Comparison of ENCODE assay signal across 26 cellular contexts in the genomic region with DNA sequence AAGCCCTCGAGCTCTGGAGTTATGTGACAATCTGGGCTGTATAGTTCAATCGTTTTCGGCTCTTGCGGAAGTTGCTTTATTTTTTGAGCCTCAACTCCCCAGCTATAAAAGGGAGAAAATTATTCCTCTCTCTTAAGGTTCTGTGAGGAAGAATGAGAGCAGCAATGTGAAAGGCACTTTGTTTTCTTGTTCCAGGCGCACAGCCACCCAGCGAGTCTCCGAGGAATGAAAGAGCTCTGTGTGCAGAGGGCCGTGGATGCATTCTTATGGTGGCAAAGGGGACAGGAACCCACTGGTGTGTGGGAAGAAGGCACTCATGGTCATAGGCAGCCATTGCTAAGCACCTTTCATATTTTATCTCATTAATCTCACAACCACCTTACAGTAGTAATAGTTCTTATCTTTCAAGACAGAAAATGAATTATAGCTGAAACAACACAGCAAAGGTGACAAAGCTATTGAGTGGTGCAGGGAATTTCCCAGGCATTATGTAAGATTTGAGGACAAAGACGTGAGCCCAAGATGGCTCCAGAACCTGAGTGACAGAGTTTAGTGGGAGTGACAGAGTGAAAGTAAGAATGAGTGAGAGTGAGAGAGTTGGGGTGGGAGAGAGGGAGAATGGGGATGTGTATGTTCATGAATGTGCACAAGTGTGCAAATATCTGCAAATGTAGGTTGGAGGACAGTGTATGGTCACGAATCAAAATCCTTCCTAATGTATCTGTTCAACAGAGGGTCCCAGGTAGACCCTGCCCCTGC. TPM values are rescaled to one million over a fixed set of nuclear protein-coding genes. Genes with fewer than 3 reads are reported as not detected.
A peak's percentile ranks its signal among the peaks of the same experiment; 100 is the strongest.
DNase-seq lines count a peak whose midpoint lies in the region; ATAC-seq and TF ChIP-seq lines count a peak whose summit lies in the region.
"Had no signal": no experiment of that assay in that cellular context is flagged by ENCODE, and none has a peak within 500 bp of the region (broad histone marks: within the 10 kb centered on the region; RNA-seq: fewer than 3 reads in every experiment).

No MANE protein-coding gene starts in this region.

- ATAC-seq in heart right ventricle (peak in 2 of 8 donors; percentile 33 to 37), WTC11 (no peak)

- H3K36me3 ChIP-seq in heart right ventricle, result peaks cover 0 to 9% (median 0%) of the 10 kb centered on the region in 9 donors
- H3K36me3 ChIP-seq: brain microvascular endothelial cell had no signal

- H3K27me3 Mint-ChIP-seq in WTC11 (ENCODE audit: low read depth), result no peaks in the 10 kb centered on the region; the same call in 1 of the 2 replicates
- H3K27me3 Mint-ChIP-seq: activated naive CD8-positive, alpha-beta T cell treated with anti-CD3 and anti-CD28 coated beads, Interleukin-2, amount 10 ng/mL, durations not matched to agents 7 days and 5 days; dendritic cell treated with granulocyte-macrophage colony-stimulating factor and Interleukin-4, amounts not matched to agents 40 ng/mL and 50 ng/mL, for 4 days had no signal

- POLR2A ChIA-PET in WTC11 (lab: Charles Lee), result no interaction called here

- H3K36me3 Mint-ChIP-seq in WTC11, result no peaks in the 10 kb centered on the region
- H3K36me3 Mint-ChIP-seq: activated CD4-positive, alpha-beta memory T cell treated with anti-CD3 and anti-CD28 coated beads for 36 hours had no signal

- peaks cover 4% of the 10 kb centered on the region; the same call in 1 of the 2 replicates for H3K9me3 Mint-ChIP-seq in WTC11
- H3K9me3 Mint-ChIP-seq: activated CD4-positive, alpha-beta memory T cell treated with anti-CD3 and anti-CD28 coated beads for 36 hours; activated naive CD8-positive, alpha-beta T cell treated with anti-CD3 and anti-CD28 coated beads, Interleukin-2, amount 10 ng/mL, durations not matched to agents 7 days and 5 days; activated T-helper 2 cell treated with anti-CD3 and anti-CD28 coated beads, Interferon-gamma antibody, Interleukin-2, Interleukin-4, amounts not matched to agents 10 μg/mL and 5 μg/mL and 100 μg/mL, durations not matched to agents 14 hours and 24 hours and 36 hours; dendritic cell treated with granulocyte-macrophage colony-stimulating factor and Interleukin-4, amounts not matched to agents 40 ng/mL and 50 ng/mL, for 4 days had no signal

- no peak overlapping the region for H3K4me3 ChIP-seq in heart right ventricle

- H3K27ac ChIP-seq in heart right ventricle, result peak overlapping the region in 6 of 10 donors; percentile 38 to 92 (median 90)
- H3K27ac ChIP-seq: brain microvascular endothelial cell had no signal

- TF ChIP-seq CTCF in heart right ventricle (IDR thresholded peaks at IDR 0.05) (no peak), WTC11 (IDR thresholded peaks at IDR 0.05) (no peak)

- intact Hi-C loops in heart right ventricle (cut with DNase I), result no loop called here
- intact Hi-C loops in cardiac septum (cut with DNase I), result no loop called here

- H3K4me1 ChIP-seq in heart right ventricle, result peaks cover 0 to 81% (median 36%) of the 10 kb centered on the region in 9 donors

- 83 to 84% methylated on average over 10 of the region's 10 CpGs for WGBS in heart right ventricle, 2 donors

- H3K27me3 ChIP-seq in heart right ventricle, result peaks cover 0 to 5% (median 0%) of the 10 kb centered on the region in 7 donors
- H3K27me3 ChIP-seq: brain microvascular endothelial cell had no signal

- H3K27ac Mint-ChIP-seq in WTC11, result no peak overlapping the region
- H3K27ac Mint-ChIP-seq: activated CD4-positive, alpha-beta memory T cell treated with anti-CD3 and anti-CD28 coated beads for 36 hours; activated naive CD8-positive, alpha-beta T cell treated with anti-CD3 and anti-CD28 coated beads, Interleukin-2, amount 10 ng/mL, durations not matched to agents 7 days and 5 days; activated T-helper 2 cell treated with anti-CD3 and anti-CD28 coated beads, Interferon-gamma antibody, Interleukin-2, Interleukin-4, amounts not matched to agents 10 μg/mL and 5 μg/mL and 100 μg/mL, durations not matched to agents 14 hours and 24 hours and 36 hours; dendritic cell treated with granulocyte-macrophage colony-stimulating factor and Interleukin-4, amounts not matched to agents 40 ng/mL and 50 ng/mL, for 4 days had no signal

- DNase-seq in heart right ventricle (no peak), cardiac septum (ENCODE audit: low spot score) (no peak), cerebellar cortex (ENCODE audit: low spot score) (peak; percentile 13), midbrain (lab: John Stamatoyannopoulos, UW) (peak; percentile 86), superior temporal gyrus (ENCODE audit: extremely low spot score) (peak; percentile 92), WTC11 (ENCODE audit: low spot score) (no peak), NCI-H226 (no peak), NCI-H510A treated with DMSO at 0.1 percent for 48 hours (lab: John Stamatoyannopoulos, UW) (no peak)
- DNase-seq: activated CD4-positive, alpha-beta memory T cell treated with anti-CD3 and anti-CD28 coated beads for 36 hours; activated CD4-positive, CD25-positive, alpha-beta regulatory T cell; activated CD8-positive, alpha-beta memory T cell treated with anti-CD3 and anti-CD28 coated beads, Interleukin-2, amount 50 U/mL, for 48 hours; activated naive CD8-positive, alpha-beta T cell treated with anti-CD3 and anti-CD28 coated beads, Interleukin-2, amount 10 ng/mL, durations not matched to agents 7 days and 5 days; AML-193; brain microvascular endothelial cell; COR-L47; glutamatergic neuron; GOT3; NCI-H1105 treated with DMSO at 0.1 percent for 48 hours; NCI-H2081; SHP77; small intestine; stimulated activated CD4-positive, alpha-beta T cell treated with anti-CD3 and anti-CD28 coated beads, Interleukin-2, amount 100 ng/mL, for 24 hours had no signal

- CTCF ChIA-PET in WTC11 (lab: Charles Lee), result interaction anchor here (1.1 to 1.5 kb wide), 2 partner anchors 30 to 54 kb away, joined by 3 to 4 read pairs; no protein-coding TSS in a partner anchor

- no peak overlapping the region for H3K4me3 Mint-ChIP-seq in WTC11
- H3K4me3 Mint-ChIP-seq: activated CD4-positive, alpha-beta memory T cell treated with anti-CD3 and anti-CD28 coated beads for 36 hours; activated naive CD8-positive, alpha-beta T cell treated with anti-CD3 and anti-CD28 coated beads, Interleukin-2, amount 10 ng/mL, durations not matched to agents 7 days and 5 days; dendritic cell treated with granulocyte-macrophage colony-stimulating factor and Interleukin-4, amounts not matched to agents 40 ng/mL and 50 ng/mL, for 4 days had no signal

- H3K9me3 ChIP-seq in heart right ventricle, result no peaks in the 10 kb centered on the region

- no peaks in the 10 kb centered on the region for H3K4me1 Mint-ChIP-seq in WTC11

TF ChIP-seq in WTC11, 78 proteins besides CTCF, POLR2A, EP300 and RAD21:
- TF ChIP-seq ZNF219 (CRISPR knock-in tag; IDR thresholded peaks at IDR 0.05; ENCODE audit: borderline replicate concordance), result no peak
- TF ChIP-seq TP53 (CRISPR knock-in tag; IDR thresholded peaks at IDR 0.05), result no peak
- TF ChIP-seq SMAD4 (CRISPR knock-in tag; IDR thresholded peaks at IDR 0.05), result no peak
- TF ChIP-seq ELF4 (CRISPR knock-in tag; IDR thresholded peaks at IDR 0.05; ENCODE audit: low read depth), result no peak
- TF ChIP-seq JUN (CRISPR knock-in tag; IDR thresholded peaks at IDR 0.05), result no peak
- no peak for TF ChIP-seq ZBTB21 (CRISPR knock-in tag; IDR thresholded peaks at IDR 0.05; ENCODE audit: borderline replicate concordance)
- no peak for TF ChIP-seq NFATC4 (CRISPR knock-in tag; IDR thresholded peaks at IDR 0.05)
TF ChIP-seq in WTC11: peak in this region for 0.

RNA-seq across cellular contexts. Expression of gene CYP2J2, which starts 9.4 kb away (rescaled TPM):
- total RNA-seq in heart right ventricle (100 to 1,000 TPM in 7 of 10 donors, 10 to 100 TPM in 3; 24.0 to 212 (median 130) TPM), cardiac septum (160 TPM), WTC11 (2021) (0.46 to 0.96 TPM (median 0.92 TPM) in 3 replicates)
- polyA plus RNA-seq in heart right ventricle, result 100 to 1,000 TPM in 1 of 2 donors, 10 to 100 TPM in 1; 73.6 to 188 TPM
- total RNA-seq: OCI-LY7 had no signal
- polyA plus RNA-seq: neural cell had no signal

Comparison
In these comparisons a context has a peak if more than half of its experiments do, and no peak if none do; other contexts are left out.
1. DNase-seq: peak in cerebellar cortex (single experiment), midbrain (single experiment) and superior temporal gyrus (single experiment); none in heart right ventricle (0 of 2), cardiac septum (single experiment), WTC11 (single experiment), NCI-H226 (single experiment) and NCI-H510A treated with DMSO at 0.1 percent for 48 hours (single experiment).
2. RNA of gene CYP2J2, which starts 9.4 kb away (total RNA-seq): 160 TPM in cardiac septum (single experiment) and 24.0 to 212 TPM in heart right ventricle; 0.46 to 0.96 TPM in WTC11; every median in the first group is over 10 times any median in the second.